ENCODE assay signal across 12 cellular contexts in genomic region chr11:73194593-73194992, GRCh38. TPM values are rescaled to one million over a fixed set of nuclear protein-coding genes. Genes with fewer than 3 reads are reported as not detected.
DNase-seq lines count a peak whose midpoint lies in the region; ATAC-seq, FAIRE-seq and TF ChIP-seq lines count a peak whose summit lies in the region.
"Had no signal": no experiment of that assay in that cellular context is flagged by ENCODE, and none has a peak within 500 bp of the region (broad histone marks: within the 10 kb centered on the region; RNA-seq: fewer than 3 reads in every experiment).

No MANE protein-coding gene starts in this region.

- ATAC-seq in psoas muscle (peak in 3 of 4 donors; percentile 26 to 40 (median 39)), GM21576 (IDR thresholded peaks at IDR 0.05; ENCODE audit: unreplicated experiment) (no peak)

- H3K4me1 ChIP-seq in psoas muscle: no peaks in the 10 kb centered on the region
- H3K4me1 ChIP-seq in mesendoderm (ENCODE audit: control insufficient read depth, low read depth, low read length): peaks cover 2% of the 10 kb centered on the region

- no peak overlapping the region for H3K4me2 ChIP-seq in mesendoderm (ENCODE audit: low read length)

- H2AK5ac ChIP-seq in mesendoderm (ENCODE audit: low read length): no peak overlapping the region

- H2BK15ac ChIP-seq in mesendoderm (replicated peaks; ENCODE audit: low read depth): no peak overlapping the region

- no peak for TF ChIP-seq CTCF in psoas muscle (IDR thresholded peaks at IDR 0.05)

- no peak overlapping the region for H4K8ac ChIP-seq in mesendoderm (ENCODE audit: low read depth, low read length)

- H3K56ac ChIP-seq in mesendoderm (ENCODE audit: low read length): no peak overlapping the region

- FAIRE-seq in RCC 7860 (lab: Jason Lieb, UNC): peak; percentile 18

- intact Hi-C loops in psoas muscle (cut with DNase I): no loop called here

- H3K4ac ChIP-seq in mesendoderm (ENCODE audit: low read depth, low read length): no peak overlapping the region

- WGBS in psoas muscle, 3 donors: 77 to 84% (median 78%) methylated on average over 8 of the region's 8 CpGs
- WGBS in mesendoderm (ENCODE audit: extremely low coverage, insufficient coverage, low lambda C conversion rate): no CpG with 5 or more reads among the region's 8 CpGs

- no peak overlapping the region for H4K5ac ChIP-seq in mesendoderm (ENCODE audit: low read length)

- no peak overlapping the region for H3K18ac ChIP-seq in mesendoderm (ENCODE audit: low read length)

- H3K79me2 ChIP-seq in mesendoderm (ENCODE audit: control insufficient read depth, insufficient read depth, low read length): no peaks in the 10 kb centered on the region

- H3K9ac ChIP-seq in mesendoderm (ENCODE audit: low read length): no peak overlapping the region

- no peaks in the 10 kb centered on the region for H3K79me1 ChIP-seq in mesendoderm (ENCODE audit: low read length)

- in situ Hi-C loops in Caki2 (cut with HindIII; ENCODE audit: low pct_unique_long_range_greater_than_20kb, low sequenced_read_pairs): no loop called here

- H3K27ac ChIP-seq in psoas muscle (no peak overlapping the region), mesendoderm (ENCODE audit: low read depth, low read length) (no peak overlapping the region)

- no peak overlapping the region for H3K23ac ChIP-seq in mesendoderm (ENCODE audit: low read length)

- H3K4me3 ChIP-seq in psoas muscle: no peak overlapping the region
- H3K4me3 ChIP-seq in mesendoderm (ENCODE audit: low read length): no peak overlapping the region

- H3K9me3 ChIP-seq in psoas muscle: no peaks in the 10 kb centered on the region

- no peak overlapping the region for H2BK120ac ChIP-seq in mesendoderm (ENCODE audit: low read depth, low read length)

- H3K27me3 ChIP-seq in psoas muscle (ENCODE audit: insufficient read depth in 3 of 3, low read length in 2 of 3): no peaks in the 10 kb centered on the region
- H3K27me3 ChIP-seq in mesendoderm (ENCODE audit: insufficient read depth, low read length, poor library complexity): no peaks in the 10 kb centered on the region

- H3K36me3 ChIP-seq in psoas muscle (ENCODE audit: insufficient read depth in 1 of 2, low read depth in 1 of 2): no peaks in the 10 kb centered on the region
- H3K36me3 ChIP-seq in mesendoderm (ENCODE audit: control insufficient read depth, insufficient read depth, low read length): no peaks in the 10 kb centered on the region

- no peak overlapping the region for H2BK5ac ChIP-seq in mesendoderm (ENCODE audit: low read length)

- peak; percentile 38 for DNase-seq in Caki2 (ENCODE audit: low read depth)
- DNase-seq in RCC 7860 (ENCODE audit: low spot score): peak; percentile 64
- DNase-seq in glomerular visceral epithelial cell (ENCODE audit: extremely low spot score): peak; percentile 65
- peak in 1 of 2 donors; percentile 19 for DNase-seq in psoas muscle
- DNase-seq in stimulated activated CD4-positive, alpha-beta T cell treated with anti-CD3 and anti-CD28 coated beads, Interleukin-1b, Interleukin-23, amount 100 ng/mL, for 48 hours: no peak
- DNase-seq in effector CD4-positive, alpha-beta T cell: no peak
- DNase-seq in mesendoderm: no peak
- DNase-seq: activated CD4-positive, alpha-beta T cell treated with anti-CD3 and anti-CD28 coated beads, Interleukin-2, amount 10 ng/mL, durations not matched to agents 7 days and 5 days; activated T-cell treated with anti-CD3 and anti-CD28 coated beads, Interleukin-2, amount 50 U/mL, for 48 hours; NCI-H1048; NCI-H446 treated with DMSO at 0.1 percent for 48 hours had no signal

RNA-seq across cellular contexts. Expression of gene P2RY2, which starts 23.5 kb away (rescaled TPM):
- total RNA-seq in Caki2 (2014; rRNA removed; shearing (Covaris generic); ENCODE audit: low replicate concordance): 0.47 TPM in 1 of 2 replicates, not detected in the other
- 10 to 100 TPM; 18.7 to 90.9 (median 43.8) TPM for total RNA-seq in psoas muscle
- 10 to 100 TPM; 43.8 to 50.9 (median 44.9) TPM for polyA plus RNA-seq in psoas muscle
- polyA plus RNA-seq in mesendoderm (2013, experiment 1 of 2): 0.69 TPM
- polyA plus RNA-seq in mesendoderm (2013, experiment 2 of 2): 0.78 TPM
- total RNA-seq: activated CD4-positive, alpha-beta T cell treated with anti-CD3 and anti-CD28 coated beads, Interleukin-2, amount 10 ng/mL, durations not matched to agents 7 days and 5 days had no signal

RNA-seq across cellular contexts. Expression of gene FCHSD2, which starts 52.5 kb away (rescaled TPM):
- 1.8 and 4.4 TPM in 2 replicates for total RNA-seq in Caki2 (2014; rRNA removed; shearing (Covaris generic); ENCODE audit: low replicate concordance)
- 10 to 100 TPM in 3 of 4 donors, 1 to 10 TPM in 1; 9.7 to 18.5 (median 15.1) TPM for total RNA-seq in psoas muscle
- polyA plus RNA-seq in psoas muscle: 1 to 10 TPM; 5.7 to 9.6 (median 8.0) TPM
- polyA plus RNA-seq in mesendoderm (2013, experiment 1 of 2): 4.9 TPM
- polyA plus RNA-seq in mesendoderm (2013, experiment 2 of 2): 5.1 TPM

Comparison
In these comparisons a context has a peak if more than half of its experiments do, and no peak if none do; other contexts are left out.
1. DNase-seq: peak in Caki2 (single experiment), RCC 7860 (single experiment) and glomerular visceral epithelial cell (single experiment); none in stimulated activated CD4-positive, alpha-beta T cell treated with anti-CD3 and anti-CD28 coated beads, Interleukin-1b, Interleukin-23, amount 100 ng/mL, for 48 hours (single experiment), effector CD4-positive, alpha-beta T cell (single experiment) and mesendoderm (single experiment).
2. RNA of gene P2RY2, which starts 23.5 kb away (total RNA-seq): 18.7 to 90.9 TPM in psoas muscle; 0.47 TPM in Caki2; every median in the first group is over 10 times any median in the second.